In genomic region chr6:1815827-1816452, GRCh38 we compare ENCODE assay signal across 21 cellular contexts.
"Had no signal": no experiment of that assay in that cellular context is flagged by ENCODE, and none has a peak within 500 bp of the region (broad histone marks: within the 10 kb centered on the region; RNA-seq: fewer than 3 reads in every experiment).

No MANE protein-coding gene starts in this region.

- H3K36me3 ChIP-seq: esophagus squamous epithelium, gastrocnemius medialis, spleen, thyroid gland, upper lobe of right lung had no signal

- H3K27ac ChIP-seq: coronary artery, esophagus squamous epithelium, gastrocnemius medialis, spleen, thyroid gland, upper lobe of right lung had no signal

- H3K27me3 ChIP-seq: esophagus squamous epithelium, gastrocnemius medialis, spleen, thyroid gland, upper lobe of right lung had no signal

- FAIRE-seq: islet of Langerhans had no signal

- H3K4me3 ChIP-seq: coronary artery, esophagus squamous epithelium, gastrocnemius medialis, spleen, thyroid gland, upper lobe of right lung had no signal

- ATAC-seq: activated naive CD8-positive, alpha-beta T cell treated with anti-CD3 and anti-CD28 coated beads, Interleukin-2, amount 50 U/mL, for 24 hours; activated T-cell treated with anti-CD3 and anti-CD28 coated beads, Interleukin-2, amount 50 U/mL, for 72 hours; gastrocnemius medialis; left cardiac atrium; upper lobe of right lung had no signal

- H3K4me1 ChIP-seq: spleen had no signal

- H3K9me3 ChIP-seq: esophagus squamous epithelium, gastrocnemius medialis, spleen, thyroid gland, upper lobe of right lung had no signal

- DNase-seq: activated CD4-positive, alpha-beta memory T cell treated with anti-CD3 and anti-CD28 coated beads, Interleukin-2, amount 10 ng/mL, durations not matched to agents 7 days and 5 days; activated CD4-positive, alpha-beta T cell treated with anti-CD3 and anti-CD28 coated beads, Interleukin-2, amount 10 ng/mL, durations not matched to agents 24 days and 14 days; activated gamma-delta T cell; activated naive CD4-positive, alpha-beta T cell treated with anti-CD3 and anti-CD28 coated beads, Interleukin-2, amount 50 U/mL, for 16 hours; activated naive CD8-positive, alpha-beta T cell treated with anti-CD3 and anti-CD28 coated beads, Interleukin-2, amount 50 U/mL, for 24 hours; activated T-cell treated with anti-CD3 and anti-CD28 coated beads, Interleukin-2, amount 50 U/mL, for 72 hours; cerebellar nuclear complex; esophagus squamous epithelium; gastrocnemius medialis; hypothalamus; left cardiac atrium; nephron progenitor cell; posterior cingulate gyrus; spleen; stimulated activated CD4-positive, alpha-beta T cell treated with anti-CD3 and anti-CD28 coated beads, Interleukin-4, amount 100 ng/mL, for 1 hour; stimulated activated naive CD4-positive, alpha-beta T cell; T-helper 9 cell; thyroid gland; upper lobe of right lung had no signal
